In the genomic region with DNA sequence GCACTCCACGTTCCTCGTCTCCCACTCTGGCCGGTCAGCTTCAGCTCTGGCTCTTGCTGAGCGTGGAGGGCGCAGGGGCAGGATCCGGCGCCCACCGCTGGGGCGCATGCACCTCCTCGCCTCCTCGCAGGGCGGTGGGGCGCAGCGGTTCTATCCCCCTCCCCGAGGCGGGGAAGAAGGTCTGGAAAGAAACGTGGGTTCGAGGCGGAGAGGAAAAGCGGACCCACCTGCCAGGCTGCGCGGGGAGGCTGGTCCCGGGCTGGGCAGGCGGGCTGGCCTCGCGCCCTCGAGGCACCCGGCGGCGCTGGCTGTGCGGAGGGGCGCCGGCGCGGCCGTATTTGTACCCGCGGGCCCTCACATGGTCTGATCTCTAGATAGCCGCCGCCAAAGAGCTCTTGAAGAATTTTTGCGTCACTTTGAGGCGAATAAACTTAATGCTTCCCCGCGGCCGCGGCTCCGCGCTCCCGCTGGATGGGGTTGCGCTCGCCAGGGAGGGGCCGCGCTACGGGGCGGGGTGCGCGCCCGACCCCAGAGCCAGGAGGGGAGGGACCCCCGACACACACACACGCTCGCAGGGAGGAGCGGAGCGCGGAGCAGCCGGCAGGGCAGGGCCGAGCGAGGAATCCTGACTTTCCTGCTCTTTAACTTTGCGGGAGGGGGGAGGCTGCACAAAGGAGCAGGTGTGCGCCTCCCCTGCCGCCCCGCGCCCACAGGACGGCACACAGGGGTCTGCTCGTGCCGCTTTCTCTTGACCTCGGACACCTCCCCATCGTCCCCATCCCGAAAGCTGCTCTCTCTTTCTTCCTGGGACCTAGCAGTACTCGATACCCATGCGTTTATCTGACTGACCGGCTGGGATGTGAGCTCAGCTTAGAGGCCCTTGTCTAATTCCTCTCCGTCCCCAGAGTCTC, we compare ENCODE assay signal across 1 cellular context.
TF ChIP-seq lines count a peak whose summit lies in the region.

A gene (minus strand): TSS at position 312 of the 911 bp plus-strand sequence. CDS start 13,739 bp downstream, outside the sequence.

TF ChIP-seq in WTC11, 78 proteins besides CTCF, POLR2A, EP300 and RAD21 (continued from another document):
- TF ChIP-seq SP1 (CRISPR knock-in tag; conservative IDR thresholded peaks at IDR 0.05) (no peak), FOXP1 (CRISPR knock-in tag; IDR thresholded peaks at IDR 0.05; ENCODE audit: borderline replicate concordance) (peak; percentile 99), NR1H2 (CRISPR knock-in tag; IDR thresholded peaks at IDR 0.05) (no peak), NR2C2 (CRISPR knock-in tag; IDR thresholded peaks at IDR 0.05) (peak; percentile 75)
- TF ChIP-seq, protein P1, sequence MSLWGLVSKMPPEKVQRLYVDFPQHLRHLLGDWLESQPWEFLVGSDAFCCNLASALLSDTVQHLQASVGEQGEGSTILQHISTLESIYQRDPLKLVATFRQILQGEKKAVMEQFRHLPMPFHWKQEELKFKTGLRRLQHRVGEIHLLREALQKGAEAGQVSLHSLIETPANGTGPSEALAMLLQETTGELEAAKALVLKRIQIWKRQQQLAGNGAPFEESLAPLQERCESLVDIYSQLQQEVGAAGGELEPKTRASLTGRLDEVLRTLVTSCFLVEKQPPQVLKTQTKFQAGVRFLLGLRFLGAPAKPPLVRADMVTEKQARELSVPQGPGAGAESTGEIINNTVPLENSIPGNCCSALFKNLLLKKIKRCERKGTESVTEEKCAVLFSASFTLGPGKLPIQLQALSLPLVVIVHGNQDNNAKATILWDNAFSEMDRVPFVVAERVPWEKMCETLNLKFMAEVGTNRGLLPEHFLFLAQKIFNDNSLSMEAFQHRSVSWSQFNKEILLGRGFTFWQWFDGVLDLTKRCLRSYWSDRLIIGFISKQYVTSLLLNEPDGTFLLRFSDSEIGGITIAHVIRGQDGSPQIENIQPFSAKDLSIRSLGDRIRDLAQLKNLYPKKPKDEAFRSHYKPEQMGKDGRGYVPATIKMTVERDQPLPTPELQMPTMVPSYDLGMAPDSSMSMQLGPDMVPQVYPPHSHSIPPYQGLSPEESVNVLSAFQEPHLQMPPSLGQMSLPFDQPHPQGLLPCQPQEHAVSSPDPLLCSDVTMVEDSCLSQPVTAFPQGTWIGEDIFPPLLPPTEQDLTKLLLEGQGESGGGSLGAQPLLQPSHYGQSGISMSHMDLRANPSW (CRISPR knock-in tag; conservative IDR thresholded peaks at IDR 0.05; ENCODE audit: low read depth), result no peak
